ENCODE assay signal across 30 cellular contexts in genomic region chr2:16102976-16103380, GRCh38.
DNase-seq lines count a peak whose midpoint lies in the region; ATAC-seq and TF ChIP-seq lines count a peak whose summit lies in the region.
"Had no signal": no experiment of that assay in that cellular context is flagged by ENCODE, and none has a peak within 500 bp of the region (broad histone marks: within the 10 kb centered on the region; RNA-seq: fewer than 3 reads in every experiment).

No MANE protein-coding gene starts in this region.

- peak overlapping the region; percentile 23 for H2AFZ ChIP-seq in neuronal stem cell (ENCODE audit: low read length)

- H2AK5ac ChIP-seq in neuronal stem cell (ENCODE audit: low read depth, low read length): peak overlapping the region; percentile 36

- H3K14ac ChIP-seq in neuronal stem cell (ENCODE audit: low read length): no peak overlapping the region

- no peak overlapping the region for H2BK12ac ChIP-seq in neuronal stem cell (ENCODE audit: low read length)

- H4K91ac ChIP-seq in neuronal stem cell (ENCODE audit: low read depth, low read length, poor library complexity): no peak overlapping the region

- no peak overlapping the region for H3K4ac ChIP-seq in neuronal stem cell (ENCODE audit: low read length)

- peak overlapping the region; percentile 89 for H3K18ac ChIP-seq in neuronal stem cell (ENCODE audit: low read length)

- peak overlapping the region; percentile 16 for H2BK5ac ChIP-seq in neuronal stem cell (ENCODE audit: low read length)

- peak; percentile 73 for DNase-seq in H7
- DNase-seq in WTC11 (ENCODE audit: low spot score): peak; percentile 26
- DNase-seq in iPS-NIHi7 (ENCODE audit: extremely low spot score): peak; percentile 51
- DNase-seq in neuronal stem cell (ENCODE audit: low spot score): no peak
- DNase-seq in activated CD8-positive, alpha-beta memory T cell treated with anti-CD3 and anti-CD28 coated beads, Interleukin-2, amount 50 U/mL, for 4 hours: no peak
- no peak for DNase-seq in OCI-M1 (lab: John Stamatoyannopoulos, UW)
- DNase-seq in HUDEP-2 (lab: John Stamatoyannopoulos, UW; ENCODE audit: unreplicated experiment in 76 of 76): no peak
- DNase-seq: activated CD4-positive, alpha-beta T cell treated with anti-CD3 and anti-CD28 coated beads for 4 hours; AML-193; amniotic stem cell; brain microvascular endothelial cell; CD4-positive, alpha-beta memory T cell; gastrocnemius medialis; GOT3; Karpas-422; left ventricle myocardium inferior; mesenchymal stem cell; naive thymus-derived CD8-positive, alpha-beta T cell; NCI-H1436 treated with DMSO at 0.1 percent for 48 hours; NCI-H226; NCI-H69; ovary; retina; SHP77 treated with DMSO at 0.1 percent for 48 hours; stimulated activated CD4-positive, alpha-beta T cell treated with anti-CD3 and anti-CD28 coated beads, Interleukin-1b, Interleukin-23, amount 100 ng/mL, for 48 hours; stimulated activated naive CD4-positive, alpha-beta T cell treated with Interleukin-2 at 50 U/mL for 16 hours; testis had no signal

- H4K8ac ChIP-seq in neuronal stem cell (ENCODE audit: low read depth, low read length): no peak overlapping the region

- H3K4me1 ChIP-seq in neuronal stem cell (ENCODE audit: control insufficient read depth in 2 of 2, insufficient read depth in 1 of 2, low read depth in 1 of 2, low read length in 2 of 2): peaks cover 26 to 28% of the 10 kb centered on the region in 2 donors
- H3K4me1 ChIP-seq: gastrocnemius medialis, left ventricle myocardium inferior, testis had no signal

- H2BK120ac ChIP-seq in neuronal stem cell (ENCODE audit: low read depth, low read length): no peak overlapping the region

- ATAC-seq in WTC11: no peak
- ATAC-seq: gastrocnemius medialis; naive thymus-derived CD8-positive, alpha-beta T cell; Panc1 had no signal

- H3K4me3 ChIP-seq in H7 (ENCODE audit: insufficient read depth, low read depth, low read length) (no peak overlapping the region), neuronal stem cell (ENCODE audit: low read length in 2 of 2) (no peak overlapping the region)
- H3K4me3 ChIP-seq: gastrocnemius medialis, left ventricle myocardium inferior, ovary, testis had no signal

- peak overlapping the region; percentile 97 for H3K27ac Mint-ChIP-seq in WTC11
- H3K27ac Mint-ChIP-seq: activated naive CD4-positive, alpha-beta T cell treated with anti-CD3 and anti-CD28 coated beads, Interleukin-2, amount 50 U/mL, for 24 hours; CD4-positive, alpha-beta memory T cell; naive thymus-derived CD8-positive, alpha-beta T cell; T-helper 2 cell treated with Interferon-gamma antibody and Interleukin-4, amounts not matched to agents 5 μg/mL and 100 μg/mL, for 36 hours had no signal

- H2BK15ac ChIP-seq in neuronal stem cell (ENCODE audit: low read length): no peak overlapping the region

- POLR2A ChIA-PET in WTC11 (lab: Charles Lee): no interaction called here

- peak overlapping the region; percentile 51; the same call in 1 of the 2 replicates for H3K4me3 Mint-ChIP-seq in WTC11
- H3K4me3 Mint-ChIP-seq: activated naive CD4-positive, alpha-beta T cell treated with anti-CD3 and anti-CD28 coated beads, Interleukin-2, amount 50 U/mL, for 24 hours; CD4-positive, alpha-beta memory T cell; naive thymus-derived CD8-positive, alpha-beta T cell; T-helper 2 cell treated with Interferon-gamma antibody and Interleukin-4, amounts not matched to agents 5 μg/mL and 100 μg/mL, for 36 hours had no signal

- no CpG with 5 or more reads among the region's 16 CpGs for WGBS in neuronal stem cell (ENCODE audit: extremely low coverage in 2 of 2, insufficient read length in 2 of 2, insufficient replicate concordance in 1 of 2), 2 donors

- no peak overlapping the region for H3K4me2 ChIP-seq in neuronal stem cell (ENCODE audit: insufficient read depth, low read length, poor library complexity, severe bottlenecking)

- no peaks in the 10 kb centered on the region for H3K9me3 Mint-ChIP-seq in WTC11
- H3K9me3 Mint-ChIP-seq: activated naive CD4-positive, alpha-beta T cell treated with anti-CD3 and anti-CD28 coated beads, Interleukin-2, amount 50 U/mL, for 24 hours; naive thymus-derived CD8-positive, alpha-beta T cell; T-helper 2 cell treated with Interferon-gamma antibody and Interleukin-4, amounts not matched to agents 5 μg/mL and 100 μg/mL, for 36 hours had no signal

- no peak overlapping the region for H3K23ac ChIP-seq in neuronal stem cell (ENCODE audit: low read depth, low read length, poor library complexity)

- no peaks in the 10 kb centered on the region for H3K79me1 ChIP-seq in neuronal stem cell (ENCODE audit: low read depth, low read length)

- peak overlapping the region; percentile 13 for H3K27ac ChIP-seq in neuronal stem cell (replicated peaks; ENCODE audit: low read length)
- H3K27ac ChIP-seq: brain microvascular endothelial cell, gastrocnemius medialis, left ventricle myocardium inferior, ovary, testis had no signal

- no peaks in the 10 kb centered on the region for H3K36me3 ChIP-seq in H7 (replicated peaks; ENCODE audit: control insufficient read depth, insufficient read depth, low read length)
- no peaks in the 10 kb centered on the region for H3K36me3 ChIP-seq in neuronal stem cell (replicated peaks in 1 of 2; ENCODE audit: control insufficient read depth in 2 of 2, insufficient read depth in 2 of 2, low read length in 2 of 2)
- H3K36me3 ChIP-seq: brain microvascular endothelial cell, gastrocnemius medialis, left ventricle myocardium inferior, ovary had no signal

- no peaks in the 10 kb centered on the region for H3K27me3 ChIP-seq in H7 (ENCODE audit: control insufficient read depth, insufficient read depth, low read length)
- no peaks in the 10 kb centered on the region for H3K27me3 ChIP-seq in neuronal stem cell (ENCODE audit: control insufficient read depth in 3 of 3, insufficient read depth in 3 of 3, low read depth in 1 of 3, low read length in 3 of 3)
- H3K27me3 ChIP-seq: brain microvascular endothelial cell, gastrocnemius medialis, ovary, testis had no signal

- no peaks in the 10 kb centered on the region for H3K27me3 Mint-ChIP-seq in WTC11 (ENCODE audit: low read depth)
- H3K27me3 Mint-ChIP-seq: activated naive CD4-positive, alpha-beta T cell treated with anti-CD3 and anti-CD28 coated beads, Interleukin-2, amount 50 U/mL, for 24 hours; CD4-positive, alpha-beta memory T cell had no signal

- TF ChIP-seq CTCF in WTC11 (IDR thresholded peaks at IDR 0.05): no peak

- H3K4me1 Mint-ChIP-seq in WTC11: peaks cover 79% of the 10 kb centered on the region
- H3K4me1 Mint-ChIP-seq: activated naive CD4-positive, alpha-beta T cell treated with anti-CD3 and anti-CD28 coated beads, Interleukin-2, amount 50 U/mL, for 24 hours; CD4-positive, alpha-beta memory T cell had no signal

- H3K9ac ChIP-seq in neuronal stem cell (ENCODE audit: low read depth, low read length, poor library complexity): no peak overlapping the region

- no peaks in the 10 kb centered on the region for H3K36me3 Mint-ChIP-seq in WTC11
- H3K36me3 Mint-ChIP-seq: activated naive CD4-positive, alpha-beta T cell treated with anti-CD3 and anti-CD28 coated beads, Interleukin-2, amount 50 U/mL, for 24 hours; naive thymus-derived CD8-positive, alpha-beta T cell had no signal

- no peaks in the 10 kb centered on the region for H3K9me3 ChIP-seq in neuronal stem cell (replicated peaks in 1 of 2; ENCODE audit: control insufficient read depth in 2 of 2, insufficient read depth in 1 of 2, low read depth in 1 of 2, low read length in 2 of 2)
- H3K9me3 ChIP-seq: gastrocnemius medialis, left ventricle myocardium inferior, ovary, testis had no signal

- CTCF ChIA-PET in WTC11 (lab: Charles Lee): interaction anchor here (0.8 to 1.6 kb wide), 5 partner anchors 69 to 219 kb away, joined by 3 to 7 read pairs (median 3); partner anchors contain the start of gene MYCN

TF ChIP-seq in WTC11, 78 proteins besides CTCF, POLR2A, EP300 and RAD21:
- 0 out of 2 replicates have a peak, but pooled peaks have one; percentile 40 for TF ChIP-seq SP1 (CRISPR knock-in tag; conservative IDR thresholded peaks at IDR 0.05)
- no peak for TF ChIP-seq ZBTB43 (CRISPR knock-in tag; IDR thresholded peaks at IDR 0.05)

Comparison
In these comparisons a context has a peak if more than half of its experiments do, and no peak if none do; other contexts are left out.
1. DNase-seq: peak in H7 (single experiment), WTC11 (single experiment) and iPS-NIHi7 (single experiment); none in neuronal stem cell (single experiment), activated CD8-positive, alpha-beta memory T cell treated with anti-CD3 and anti-CD28 coated beads, Interleukin-2, amount 50 U/mL, for 4 hours (single experiment), OCI-M1 (single experiment) and HUDEP-2 (0 of 76).